In genomic region chr1:51636191-51636590, GRCh38 we compare ENCODE assay signal across 24 cellular contexts. TPM values are rescaled to one million over a fixed set of nuclear protein-coding genes. Genes with fewer than 3 reads are reported as not detected.
DNase-seq lines count a peak whose midpoint lies in the region; ATAC-seq, FAIRE-seq and TF ChIP-seq lines count a peak whose summit lies in the region.
"Had no signal": no experiment of that assay in that cellular context is flagged by ENCODE, and none has a peak within 500 bp of the region (broad histone marks: within the 10 kb centered on the region; RNA-seq: fewer than 3 reads in every experiment).

No MANE protein-coding gene starts in this region.

- peak; percentile 52 for FAIRE-seq in H54 (lab: Jason Lieb, UNC)
- FAIRE-seq: endothelial cell of umbilical vein, small intestine had no signal

- intact Hi-C loops in esophagus squamous epithelium (cut with DNase I), result loop anchor here (10.0 kb wide), 1 partner anchor 129 kb away; no protein-coding TSS in a partner anchor

- no peak for TF ChIP-seq POLR2A in H54 (IDR thresholded peaks at IDR 0.05; ENCODE audit: low read depth, low read length)
- TF ChIP-seq POLR2A in esophagus squamous epithelium (IDR thresholded peaks at IDR 0.05), result no peak

- DNase-seq in H54 (ENCODE audit: insufficient read length, low spot score) (no peak), RPMI7951 (ENCODE audit: low read depth) (peak; percentile 7), esophagus squamous epithelium (lab: John Stamatoyannopoulos, UW) (no peak), thoracic aorta (ENCODE audit: low spot score) (no peak), substantia nigra (lab: John Stamatoyannopoulos, UW) (no peak), amniotic stem cell (lab: John Stamatoyannopoulos, UW) (no peak), activated gamma-delta T cell treated with Interleukin-2 at 50 U/mL for 16 hours (no peak)
- DNase-seq: activated CD4-positive, alpha-beta T cell treated with anti-CD3 and anti-CD28 coated beads for 48 hours; activated naive CD4-positive, alpha-beta T cell treated with anti-CD3 and anti-CD28 coated beads, Interleukin-2, amount 10 ng/mL, durations not matched to agents 7 days and 5 days; activated T-cell treated with anti-CD3 and anti-CD28 coated beads, Interleukin-2, amount 50 U/mL, for 72 hours; CD4-positive, CD25-positive, alpha-beta regulatory T cell; DMS 273 treated with DMSO at 0.1 percent for 48 hours; head of caudate nucleus; naive B cell; NCI-H187; NCI-H2171 treated with DMSO at 0.1 percent for 48 hours; NCI-H526 treated with DMSO at 0.1 percent for 48 hours; nucleus accumbens; SK-N-SH; small intestine; stimulated activated CD4-positive, alpha-beta T cell treated with anti-CD3 and anti-CD28 coated beads, Interleukin-1b, Interleukin-23, amount 100 ng/mL, for 48 hours; T-helper 17 cell had no signal

- no peak for ATAC-seq in thoracic aorta (ENCODE audit: insufficient number of reproducible peaks, low FRiP score, low read depth)
- ATAC-seq in HG02973 (IDR thresholded peaks at IDR 0.05; ENCODE audit: unreplicated experiment), result no peak
- ATAC-seq: T-helper 17 cell had no signal

- H3K4me1 ChIP-seq in esophagus squamous epithelium (peaks cover 5 to 56% (median 23%) of the 10 kb centered on the region in 3 donors), thoracic aorta (ENCODE audit: control insufficient read depth in 1 of 2, low read depth in 2 of 2) (peaks cover 36 to 63% of the 10 kb centered on the region in 2 donors)

- 80 to 100% methylated on average over 1 to 2 of the region's 2 CpGs for WGBS in esophagus squamous epithelium, 2 donors

- H3K27ac ChIP-seq in esophagus squamous epithelium (peak overlapping the region; percentile 63 to 78 (median 77)), thoracic aorta (peak overlapping the region; percentile 72 to 87), substantia nigra (ENCODE audit: low read depth, low read length, poor library complexity, severe bottlenecking) (no peak overlapping the region)

- no peak overlapping the region for H3K4me3 ChIP-seq in esophagus squamous epithelium
- H3K4me3 ChIP-seq in thoracic aorta, result no peak overlapping the region

- no peaks in the 10 kb centered on the region for H3K36me3 ChIP-seq in esophagus squamous epithelium
- no peaks in the 10 kb centered on the region for H3K36me3 ChIP-seq in thoracic aorta

- no peaks in the 10 kb centered on the region for H3K27me3 ChIP-seq in esophagus squamous epithelium
- H3K27me3 ChIP-seq in thoracic aorta (replicated peaks; ENCODE audit: insufficient read depth), result no peaks in the 10 kb centered on the region

- H3K9me3 ChIP-seq in esophagus squamous epithelium (no peaks in the 10 kb centered on the region), thoracic aorta (no peaks in the 10 kb centered on the region)
- H3K9me3 ChIP-seq: SK-N-SH had no signal

- TF ChIP-seq CTCF in esophagus squamous epithelium (IDR thresholded peaks at IDR 0.05), result no peak
- no peak for TF ChIP-seq CTCF in thoracic aorta (IDR thresholded peaks at IDR 0.05)

RNA-seq across cellular contexts. Expression of gene OSBPL9, which starts 19.3 kb away (rescaled TPM):
- total RNA-seq in RPMI7951 (2014; rRNA removed; shearing (Covaris generic)), result 88.2 and 101 TPM in 2 replicates
- total RNA-seq in esophagus squamous epithelium (10 to 100 TPM; 13.9 to 71.9 (median 37.4) TPM), thoracic aorta (100 to 1,000 TPM in 1 of 2 donors, 10 to 100 TPM in 1; 94.1 to 114 TPM)
